In the genomic region with DNA sequence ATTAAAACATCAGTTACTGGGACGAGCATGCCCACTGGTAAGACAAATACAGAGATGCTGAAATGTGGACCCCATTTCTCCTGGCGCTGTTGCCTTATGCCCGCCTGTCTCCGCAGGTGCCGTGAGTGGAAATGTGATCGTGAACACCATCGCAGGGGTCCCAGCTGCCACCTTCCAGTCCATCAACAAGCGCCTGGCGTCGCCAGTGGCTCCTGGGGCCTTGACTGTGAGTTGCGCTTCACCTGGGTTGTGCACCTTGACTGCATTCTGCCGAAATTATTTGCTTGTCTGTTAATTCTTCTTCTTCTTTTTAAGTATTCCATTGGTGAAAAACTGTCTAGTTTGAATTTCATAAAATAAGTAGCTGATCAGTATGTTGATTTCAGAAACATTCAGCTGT, we compare ENCODE assay signal across 17 cellular contexts.
DNase-seq lines count a peak whose midpoint lies in the region; ATAC-seq and TF ChIP-seq lines count a peak whose summit lies in the region.
"Had no signal": no experiment of that assay in that cellular context is flagged by ENCODE, and none has a peak within 500 bp of the region (broad histone marks: within the 10 kb centered on the region; RNA-seq: fewer than 3 reads in every experiment).

No MANE protein-coding gene starts in this region.

- H3K79me2 ChIP-seq in OCI-LY1 (ENCODE audit: insufficient read depth, low read length), result no peaks in the 10 kb centered on the region

- H3K27me3 ChIP-seq in BLaER1, result no peaks in the 10 kb centered on the region
- H3K27me3 ChIP-seq in OCI-LY1 (ENCODE audit: insufficient read depth, low read length), result no peaks in the 10 kb centered on the region

- H3K9me2 ChIP-seq in OCI-LY1 (ENCODE audit: low read depth, low read length), result no peaks in the 10 kb centered on the region

- peak overlapping the region; percentile 15 for H3K27ac Mint-ChIP-seq in endothelial cell (ENCODE audit: unreplicated experiment)
- peak overlapping the region; percentile 40 for H3K27ac Mint-ChIP-seq in stimulated activated memory B cell treated with anti-CD40 and anti-IgM and Interleukin-4, amounts not matched to agents 10 μg/mL and 1 μg/mL and 100 μg/mL, for 72 hours
- H3K27ac Mint-ChIP-seq: B cell; CD4-positive, alpha-beta T cell; GM23338; HFFc6 had no signal

- H3K36me3 ChIP-seq in BLaER1 (peaks cover 59% of the 10 kb centered on the region), OCI-LY1 (ENCODE audit: insufficient read depth, low read length) (peaks cover 74% of the 10 kb centered on the region)

- H4K20me1 ChIP-seq in BLaER1, result peaks cover 68% of the 10 kb centered on the region
- H4K20me1 ChIP-seq in OCI-LY1 (ENCODE audit: insufficient read depth, low read length), result no peaks in the 10 kb centered on the region

- H3F3A ChIP-seq in OCI-LY1 (ENCODE audit: insufficient read depth, low read length), result no peaks in the 10 kb centered on the region

- H3K27ac ChIP-seq in BLaER1 (no peak overlapping the region), OCI-LY1 (ENCODE audit: low read depth, low read length, poor library complexity, severe bottlenecking) (peak overlapping the region; percentile 89)
- H3K27ac ChIP-seq: C4-2B had no signal

- no peak for ATAC-seq in stimulated activated memory B cell treated with anti-CD40 and anti-IgM and Interleukin-4, amounts not matched to agents 10 μg/mL and 1 μg/mL and 100 μg/mL, for 72 hours
- ATAC-seq: GM23338, HCT116 had no signal

- H3K4me3 Mint-ChIP-seq in endothelial cell (ENCODE audit: unreplicated experiment), result peak overlapping the region; percentile 77
- H3K4me3 Mint-ChIP-seq in stimulated activated memory B cell treated with anti-CD40 and anti-IgM and Interleukin-4, amounts not matched to agents 10 μg/mL and 1 μg/mL and 100 μg/mL, for 72 hours, result no peak overlapping the region
- H3K4me3 Mint-ChIP-seq: CD4-positive, alpha-beta T cell; GM23338; HFFc6 had no signal

- peaks cover 16% of the 10 kb centered on the region for H3K9me3 ChIP-seq in BLaER1
- H3K9me3 ChIP-seq in OCI-LY1 (ENCODE audit: low read length), result no peaks in the 10 kb centered on the region
- H3K9me3 ChIP-seq: Caco-2 had no signal

- no peak for DNase-seq in endothelial cell (ENCODE audit: low spot score)
- no peak for DNase-seq in activated effector memory CD4-positive, alpha-beta T cell treated with Interleukin-2 at 50 U/mL for 16 hours
- DNase-seq in central memory CD4-positive, alpha-beta T cell, result no peak
- DNase-seq in NK-92 (lab: John Stamatoyannopoulos, UW; ENCODE audit: unreplicated experiment), result no peak
- DNase-seq: 8988T; Caco-2; CD4-positive, alpha-beta T cell; H7; HFFc6 had no signal

- H3K4me2 ChIP-seq in BLaER1 (peak overlapping the region; percentile 75), OCI-LY1 (ENCODE audit: low read length) (no peak overlapping the region)
- H3K4me2 ChIP-seq: GM23338 had no signal

- TF ChIP-seq CTCF in OCI-LY1 (IDR thresholded peaks at IDR 0.05; ENCODE audit: low read length) (no peak), endothelial cell (IDR thresholded peaks at IDR 0.05; ENCODE audit: unreplicated experiment) (no peak)

- H3K4me1 ChIP-seq in BLaER1 (peaks cover 89% of the 10 kb centered on the region), OCI-LY1 (ENCODE audit: insufficient read depth, low read length, severe bottlenecking) (peaks cover 51% of the 10 kb centered on the region)
- H3K4me1 ChIP-seq: Caco-2 had no signal

- H3K4me1 Mint-ChIP-seq in endothelial cell (ENCODE audit: unreplicated experiment), result no peaks in the 10 kb centered on the region
- H3K4me1 Mint-ChIP-seq in stimulated activated memory B cell treated with anti-CD40 and anti-IgM and Interleukin-4, amounts not matched to agents 10 μg/mL and 1 μg/mL and 100 μg/mL, for 72 hours, result peaks cover 33% of the 10 kb centered on the region
- H3K4me1 Mint-ChIP-seq: GM23338 had no signal

- H2AFZ ChIP-seq in OCI-LY1 (ENCODE audit: low read length), result no peak overlapping the region
- H2AFZ ChIP-seq: GM23338 had no signal

- H3K27me3 Mint-ChIP-seq in endothelial cell (ENCODE audit: unreplicated experiment), result peaks cover 2% of the 10 kb centered on the region
- no peaks in the 10 kb centered on the region for H3K27me3 Mint-ChIP-seq in stimulated activated memory B cell treated with anti-CD40 and anti-IgM and Interleukin-4, amounts not matched to agents 10 μg/mL and 1 μg/mL and 100 μg/mL, for 72 hours
- H3K27me3 Mint-ChIP-seq: B cell; CD4-positive, alpha-beta T cell; IgD-negative memory B cell had no signal

- H3K36me3 Mint-ChIP-seq in endothelial cell (ENCODE audit: low read depth, unreplicated experiment), result peaks cover 72% of the 10 kb centered on the region
- peaks cover 79% of the 10 kb centered on the region for H3K36me3 Mint-ChIP-seq in stimulated activated memory B cell treated with anti-CD40 and anti-IgM and Interleukin-4, amounts not matched to agents 10 μg/mL and 1 μg/mL and 100 μg/mL, for 72 hours

- H3K9me3 Mint-ChIP-seq in endothelial cell (ENCODE audit: unreplicated experiment), result peaks cover 5% of the 10 kb centered on the region
- H3K9me3 Mint-ChIP-seq in stimulated activated memory B cell treated with anti-CD40 and anti-IgM and Interleukin-4, amounts not matched to agents 10 μg/mL and 1 μg/mL and 100 μg/mL, for 72 hours, result no peaks in the 10 kb centered on the region
- H3K9me3 Mint-ChIP-seq: CD4-positive, alpha-beta T cell; HFFc6; IgD-negative memory B cell had no signal

- H3K4me3 ChIP-seq in BLaER1, result no peak overlapping the region
- no peak overlapping the region for H3K4me3 ChIP-seq in OCI-LY1 (ENCODE audit: low read depth, low read length, poor library complexity, severe bottlenecking)
- H3K4me3 ChIP-seq: GM23338 had no signal

- H3K9ac ChIP-seq in BLaER1 (no peak overlapping the region), OCI-LY1 (ENCODE audit: low read length) (no peak overlapping the region)
